ENCODE assay signal across 9 cellular contexts in genomic region chr17:49996495-49997255, GRCh38. TPM values are rescaled to one million over a fixed set of nuclear protein-coding genes. Genes with fewer than 3 reads are reported as not detected.
DNase-seq lines count a peak whose midpoint lies in the region; ATAC-seq, FAIRE-seq and TF ChIP-seq lines count a peak whose summit lies in the region.
"Had no signal": no experiment of that assay in that cellular context is flagged by ENCODE, and none has a peak within 500 bp of the region (broad histone marks: within the 10 kb centered on the region; RNA-seq: fewer than 3 reads in every experiment).

No MANE protein-coding gene starts in this region.

- no peaks in the 10 kb centered on the region for H3K36me3 Mint-ChIP-seq in neural progenitor cell

- H3K27ac Mint-ChIP-seq in neural progenitor cell: no peak overlapping the region
- H3K27ac Mint-ChIP-seq: stimulated activated naive CD8-positive, alpha-beta T cell treated with anti-CD3 and anti-CD28 coated beads, Interleukin-15, Interleukin-2, amounts not matched to agents 100 ng/mL and 50 ng/mL, for 24 hours had no signal

- H3K4me1 ChIP-seq in A549 (peaks cover 29% of the 10 kb centered on the region), fibroblast of lung (ENCODE audit: control insufficient read depth, extremely low read depth, insufficient read depth, low read length) (no peaks in the 10 kb centered on the region), neural progenitor cell (peaks cover 14% of the 10 kb centered on the region), testis (peaks cover 17% of the 10 kb centered on the region)

- H3K36me3 ChIP-seq in fibroblast of lung (ENCODE audit: control insufficient read depth, insufficient read depth, low read length) (no peaks in the 10 kb centered on the region), neural progenitor cell (no peaks in the 10 kb centered on the region), testis (ENCODE audit: low read depth, missing control alignments) (no peaks in the 10 kb centered on the region)

- peak; percentile 51 to 64 for ATAC-seq in A549

- TF ChIP-seq RAD21 in A549 (conservative IDR thresholded peaks at IDR 0.05 in 1 of 2, IDR thresholded peaks at IDR 0.05 in 1 of 2): peak; percentile 98 to 100

- no peaks in the 10 kb centered on the region for H3K79me2 ChIP-seq in fibroblast of lung (ENCODE audit: control insufficient read depth, insufficient read depth, low read length)
- H3K79me2 ChIP-seq in neural progenitor cell (ENCODE audit: low read depth): no peaks in the 10 kb centered on the region

- peak overlapping the region; percentile 81 to 90 for H3K27ac ChIP-seq in A549
- H3K27ac ChIP-seq in fibroblast of lung (ENCODE audit: insufficient read depth, low read length): no peak overlapping the region
- no peak overlapping the region for H3K27ac ChIP-seq in neural progenitor cell
- H3K27ac ChIP-seq in testis: no peak overlapping the region

- CTCF ChIA-PET in A549 (lab: Yijun Ruan, JAX): interaction anchor here (0.6 to 82.2 kb wide), 83 partner anchors 9 to 562 kb away, joined by 3 to 2613 read pairs (median 6); partner anchors contain the start of genes DLX4, FAM117A, ITGA3 and NXPH3

- H3K4me1 Mint-ChIP-seq in neural progenitor cell: peaks cover 26% of the 10 kb centered on the region

- WGBS in A549 (ENCODE audit: missing lambda C conversion rate): 1% methylated on average over 33 of the region's 56 CpGs
- 0% methylated on average over 5 to 37 of the region's 56 CpGs for WGBS in testis, 2 donors

- TF ChIP-seq CTCF in A549 (IDR thresholded peaks at IDR 0.05): peak; percentile 99
- peak; percentile 83 to 87 for TF ChIP-seq CTCF in fibroblast of lung (conservative IDR thresholded peaks at IDR 0.05 in 1 of 2, IDR thresholded peaks at IDR 0.05 in 1 of 2; ENCODE audit: low read depth in 1 of 2, low read length in 2 of 2)
- TF ChIP-seq CTCF in neural progenitor cell (IDR thresholded peaks at IDR 0.05): peak; percentile 98
- TF ChIP-seq CTCF in testis (IDR thresholded peaks at IDR 0.05): peak; percentile 94 to 97 (median 94)

- POLR2A ChIA-PET in A549 (lab: Yijun Ruan, JAX): interaction anchor here (1.0 to 2.1 kb wide), 5 partner anchors 28 to 288 kb away, joined by 3 to 8 read pairs (median 5); partner anchors contain the start of genes DLX4 and SLC35B1

- no peaks in the 10 kb centered on the region for H3K9me3 ChIP-seq in A549
- H3K9me3 ChIP-seq in fibroblast of lung (ENCODE audit: control insufficient read depth, insufficient read depth, low read depth, low read length): no peaks in the 10 kb centered on the region
- no peaks in the 10 kb centered on the region for H3K9me3 ChIP-seq in neural progenitor cell (ENCODE audit: low read depth)
- no peaks in the 10 kb centered on the region for H3K9me3 ChIP-seq in testis

- H3K27me3 ChIP-seq in fibroblast of lung (ENCODE audit: control insufficient read depth, insufficient read depth, low read length) (peaks cover 62% of the 10 kb centered on the region), neural progenitor cell (peaks cover 92% of the 10 kb centered on the region), testis (no peaks in the 10 kb centered on the region)

- intact Hi-C loops in testis (cut with DNase I; ENCODE audit: low total_unique reads): loop anchor here (5.0 kb wide), 2 partner anchors 119 to 134 kb away; no protein-coding TSS in a partner anchor

- H3K9ac ChIP-seq in fibroblast of lung (ENCODE audit: insufficient read depth, low read length) (no peak overlapping the region), neural progenitor cell (no peak overlapping the region)

- DNase-seq in A549 (ENCODE audit: low read depth in 1 of 2, low spot score in 1 of 2): peak; percentile 44 to 81
- peak; percentile 62 for DNase-seq in GM19238 (ENCODE audit: insufficient read length, low spot score)
- peak; percentile 79 for DNase-seq in NCI-H82 (lab: John Stamatoyannopoulos, UW)
- peak; percentile 72 for DNase-seq in activated CD8-positive, alpha-beta memory T cell treated with anti-CD3 and anti-CD28 coated beads, Interleukin-2, amount 50 U/mL, for 4 hours
- peak in 1 of 2 donors; percentile 17 for DNase-seq in fibroblast of lung (ENCODE audit: low read depth in 2 of 2)
- DNase-seq in neural progenitor cell (ENCODE audit: low spot score): peak; percentile 82
- peak; percentile 60 for DNase-seq in testis
- DNase-seq in RCC 7860 (ENCODE audit: low spot score): no peak

- TF ChIP-seq POLR2A in A549 (IDR thresholded peaks at IDR 0.05; ENCODE audit: low read length) (no peak), testis (IDR thresholded peaks at IDR 0.05) (no peak)

- H3K9me3 Mint-ChIP-seq in neural progenitor cell: no peaks in the 10 kb centered on the region
- H3K9me3 Mint-ChIP-seq: stimulated activated naive CD8-positive, alpha-beta T cell treated with anti-CD3 and anti-CD28 coated beads, Interleukin-15, Interleukin-2, amounts not matched to agents 100 ng/mL and 50 ng/mL, for 24 hours had no signal

- peaks cover 38% of the 10 kb centered on the region for H3F3A ChIP-seq in neural progenitor cell (ENCODE audit: low read depth)

- H3K27me3 Mint-ChIP-seq in neural progenitor cell (ENCODE audit: insufficient read depth, low read depth): peaks cover 50% of the 10 kb centered on the region

- H3K4me2 ChIP-seq in A549 (peak overlapping the region; percentile 98), fibroblast of lung (ENCODE audit: extremely low read depth, insufficient read depth, low read length) (peak overlapping the region; percentile 81), neural progenitor cell (peak overlapping the region; percentile 93)

- FAIRE-seq in A549 (lab: Jason Lieb, UNC): no peak
- no peak for FAIRE-seq in RCC 7860 (lab: Jason Lieb, UNC)

- peak overlapping the region; percentile 60 for H3K4me3 Mint-ChIP-seq in neural progenitor cell
- H3K4me3 Mint-ChIP-seq: stimulated activated naive CD8-positive, alpha-beta T cell treated with anti-CD3 and anti-CD28 coated beads, Interleukin-15, Interleukin-2, amounts not matched to agents 100 ng/mL and 50 ng/mL, for 24 hours had no signal

- H3K4me3 ChIP-seq in A549 (peak overlapping the region; percentile 62), fibroblast of lung (replicated peaks in 1 of 4; ENCODE audit: control extremely low read depth in 1 of 4, insufficient read depth in 1 of 4, low read depth in 3 of 4, low read length in 4 of 4) (peak overlapping the region; percentile 24 to 50 (median 33)), neural progenitor cell (peak overlapping the region; percentile 54), testis (peak overlapping the region in 1 of 2 donors; percentile 55)

- H2AFZ ChIP-seq in fibroblast of lung (ENCODE audit: low read length) (peak overlapping the region; percentile 52), neural progenitor cell (replicated peaks) (peak overlapping the region; percentile 78)

- H4K20me1 ChIP-seq in fibroblast of lung (ENCODE audit: control insufficient read depth, extremely low read depth, insufficient read depth, low read length) (no peaks in the 10 kb centered on the region), neural progenitor cell (ENCODE audit: low read depth) (no peaks in the 10 kb centered on the region)

- no peak for TF ChIP-seq EP300 in A549 (IDR thresholded peaks at IDR 0.05)

TF ChIP-seq in A549, 52 proteins besides CTCF, POLR2A, EP300 and RAD21 (continues in another document):
- TF ChIP-seq PHF8 (IDR thresholded peaks at IDR 0.05; ENCODE audit: borderline replicate concordance, low read depth) (no peak), MAX (IDR thresholded peaks at IDR 0.05) (0 out of 2 replicates have a peak, but pooled peaks have one; percentile 42), KDM5A (IDR thresholded peaks at IDR 0.05) (peak; percentile 71)

RNA-seq across cellular contexts. Expression of gene DLX3, which starts 1.7 kb away (rescaled TPM):
- 0.04 TPM in 1 of 2 replicates, not detected in the other for polyA plus RNA-seq in A549 (2011; rRNA removed)
- polyA plus RNA-seq in A549 (2012; cell fraction: cytosol; rRNA removed): 0.08 and 0.12 TPM in 2 replicates
- polyA plus RNA-seq in A549 (2012; cell fraction: nucleus; rRNA removed): 0.04 and 0.13 TPM in 2 replicates
- 0.04 to 0.24 TPM (median 0.17 TPM) in 3 replicates for polyA plus RNA-seq in A549 (2017; fragmentation: RNase III; extraction: RNeasy Plus Mini Kit Qiagen cat#74134 plus additional on column Dnase treatment)
- polyA minus RNA-seq in A549 (2011; rRNA and poly(A)+ RNA removed): not detected in 2 replicates
- not detected in 2 replicates for total RNA-seq in fibroblast of lung
- polyA plus RNA-seq in fibroblast of lung: not detected in 2 replicates
- not detected in 2 replicates for polyA plus RNA-seq in fibroblast of lung (2012)
- not detected in 2 replicates for polyA minus RNA-seq in fibroblast of lung (ENCODE audit: low replicate concordance)
- 0.04 and 0.87 TPM in 2 replicates for total RNA-seq in neural progenitor cell (ENCODE audit: low replicate concordance)
- total RNA-seq in testis: 1 to 10 TPM; 1.4 to 1.5 TPM
- polyA plus RNA-seq in testis (ENCODE audit: insufficient read depth, low read depth, low replicate concordance): 1.0 TPM

RNA-seq across cellular contexts. Expression of gene DLX4, which starts 27.7 kb away (rescaled TPM):
- polyA plus RNA-seq in A549 (2011; rRNA removed): 2.9 and 3.8 TPM in 2 replicates
- 2.4 and 3.8 TPM in 2 replicates for polyA plus RNA-seq in A549 (2012; cell fraction: cytosol; rRNA removed)
- 10.0 and 12.6 TPM in 2 replicates for polyA plus RNA-seq in A549 (2012; cell fraction: nucleus; rRNA removed)
- 2.8 to 4.1 TPM (median 3.8 TPM) in 3 replicates for polyA plus RNA-seq in A549 (2017; fragmentation: RNase III; extraction: RNeasy Plus Mini Kit Qiagen cat#74134 plus additional on column Dnase treatment)
- polyA minus RNA-seq in A549 (2011; rRNA and poly(A)+ RNA removed): 1.2 and 2.3 TPM in 2 replicates
- total RNA-seq in fibroblast of lung: not detected in 2 replicates
- polyA plus RNA-seq in fibroblast of lung: not detected in 2 replicates
- polyA plus RNA-seq in fibroblast of lung (2012): not detected in 2 replicates
- not detected in 2 replicates for polyA minus RNA-seq in fibroblast of lung (ENCODE audit: low replicate concordance)
- total RNA-seq in neural progenitor cell (ENCODE audit: low replicate concordance): 0.53 TPM in 1 of 2 replicates, not detected in the other
- total RNA-seq in testis: 1 to 10 TPM in 1 of 2 donors, under 1 TPM in 1; 0.37 to 1.2 TPM
- polyA plus RNA-seq in testis (ENCODE audit: insufficient read depth, low read depth, low replicate concordance): 0.30 TPM

RNA-seq across cellular contexts. Expression of gene ITGA3, which starts 59.2 kb away (rescaled TPM):
- 141 and 181 TPM in 2 replicates for polyA plus RNA-seq in A549 (2011; rRNA removed)
- 182 and 240 TPM in 2 replicates for polyA plus RNA-seq in A549 (2012; cell fraction: cytosol; rRNA removed)
- polyA plus RNA-seq in A549 (2012; cell fraction: nucleus; rRNA removed): 975 and 1,352 TPM in 2 replicates
- 248 to 268 TPM (median 256 TPM) in 3 replicates for polyA plus RNA-seq in A549 (2017; fragmentation: RNase III; extraction: RNeasy Plus Mini Kit Qiagen cat#74134 plus additional on column Dnase treatment)
- polyA minus RNA-seq in A549 (2011; rRNA and poly(A)+ RNA removed): 337 and 368 TPM in 2 replicates
- total RNA-seq in fibroblast of lung: 89.1 and 269 TPM in 2 replicates
- 67.3 and 76.6 TPM in 2 replicates for polyA plus RNA-seq in fibroblast of lung
- 120 and 129 TPM in 2 replicates for polyA plus RNA-seq in fibroblast of lung (2012)
- 307 and 449 TPM in 2 replicates for polyA minus RNA-seq in fibroblast of lung (ENCODE audit: low replicate concordance)
- 7.7 and 11.9 TPM in 2 replicates for total RNA-seq in neural progenitor cell (ENCODE audit: low replicate concordance)
- 10 to 100 TPM; 24.2 to 30.7 TPM for total RNA-seq in testis
- 20.0 TPM for polyA plus RNA-seq in testis (ENCODE audit: insufficient read depth, low read depth, low replicate concordance)

Comparison
In these comparisons a context has a peak if more than half of its experiments do, and no peak if none do; other contexts are left out.
1. H3K27ac ChIP-seq: peak in A549 (2 of 2); none in fibroblast of lung (single experiment), neural progenitor cell (single experiment) and testis (0 of 2).
2. Peak in every context shown above with its lines, with median percentiles within 50 percentile points of each other: H3K4me2 ChIP-seq and CTCF ChIP-seq.